ENCODE assay signal across 17 cellular contexts in the genomic region with DNA sequence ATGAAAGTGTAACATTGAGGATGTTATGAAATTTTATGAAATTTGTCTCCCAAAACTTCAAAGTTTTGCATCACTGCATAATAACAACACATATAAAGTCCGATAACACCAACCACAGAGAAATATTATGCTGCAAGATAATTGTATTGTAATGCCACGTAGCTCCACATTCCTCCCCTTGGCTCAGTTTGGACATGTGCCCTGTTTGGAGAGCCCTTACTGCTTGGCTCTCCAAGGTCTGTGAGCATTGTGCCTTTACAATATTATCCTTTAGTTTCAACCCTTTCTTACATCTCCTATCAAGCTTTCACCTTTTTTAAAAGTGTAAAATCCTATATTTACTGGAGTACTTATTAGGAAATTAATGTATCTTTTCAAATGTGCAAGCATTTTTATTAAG. TPM values are rescaled to one million over a fixed set of nuclear protein-coding genes. Genes with fewer than 3 reads are reported as not detected.
DNase-seq lines count a peak whose midpoint lies in the region; ATAC-seq lines count a peak whose summit lies in the region.
"Had no signal": no experiment of that assay in that cellular context is flagged by ENCODE, and none has a peak within 500 bp of the region (broad histone marks: within the 10 kb centered on the region; RNA-seq: fewer than 3 reads in every experiment).

No MANE protein-coding gene starts in this region.

- in situ Hi-C loops in G401 (cut with HindIII; ENCODE audit: low sequenced_read_pairs), result no loop called here

- ATAC-seq in T-helper 17 cell, result no peak
- no peak for ATAC-seq in naive thymus-derived CD4-positive, alpha-beta T cell
- no peak for ATAC-seq in activated CD8-positive, alpha-beta T cell treated with anti-CD3 and anti-CD28 coated beads, Interleukin-2, amount 10 ng/mL, durations not matched to agents 7 days and 5 days
- ATAC-seq: Panc1, Right ventricle myocardium inferior had no signal

- no peaks in the 10 kb centered on the region for H3K27me3 Mint-ChIP-seq in CD4-positive, alpha-beta memory T cell
- H3K27me3 Mint-ChIP-seq in T-helper 17 cell, result no peaks in the 10 kb centered on the region
- H3K27me3 Mint-ChIP-seq in naive thymus-derived CD4-positive, alpha-beta T cell, result no peaks in the 10 kb centered on the region
- no peaks in the 10 kb centered on the region for H3K27me3 Mint-ChIP-seq in activated CD8-positive, alpha-beta T cell treated with anti-CD3 and anti-CD28 coated beads, Interleukin-2, amount 10 ng/mL, durations not matched to agents 7 days and 5 days (ENCODE audit: low read depth)

- H3K9ac ChIP-seq in BLaER1, result no peak overlapping the region

- peak overlapping the region; percentile 51 for H3K27ac ChIP-seq in BLaER1
- H3K27ac ChIP-seq in CD4-positive, alpha-beta memory T cell (ENCODE audit: low read depth, low read length), result no peak overlapping the region
- no peak overlapping the region for H3K27ac ChIP-seq in naive thymus-derived CD4-positive, alpha-beta T cell (ENCODE audit: low read depth, low read length)

- peaks cover 44 to 70% (median 55%) of the 10 kb centered on the region in 4 donors for H3K4me1 Mint-ChIP-seq in CD4-positive, alpha-beta memory T cell
- H3K4me1 Mint-ChIP-seq in T-helper 17 cell, result peaks cover 40% of the 10 kb centered on the region
- peaks cover 43 to 86% (median 77%) of the 10 kb centered on the region in 7 donors for H3K4me1 Mint-ChIP-seq in naive thymus-derived CD4-positive, alpha-beta T cell
- H3K4me1 Mint-ChIP-seq in activated CD8-positive, alpha-beta T cell treated with anti-CD3 and anti-CD28 coated beads, Interleukin-2, amount 10 ng/mL, durations not matched to agents 7 days and 5 days (ENCODE audit: low read depth), result peaks cover 50% of the 10 kb centered on the region
- H3K4me1 Mint-ChIP-seq: H9 had no signal

- CTCF ChIA-PET in CD4-positive, alpha-beta memory T cell (lab: Charles Lee; ENCODE audit: partially characterized antibody), result interaction anchor here (1.0 to 2.4 kb wide), 2 partner anchors 8 to 140 kb away, joined by 3 to 8 read pairs; no protein-coding TSS in a partner anchor
- CTCF ChIA-PET in naive thymus-derived CD4-positive, alpha-beta T cell (lab: Charles Lee), result no interaction called here
- CTCF ChIA-PET in activated CD8-positive, alpha-beta T cell treated with anti-CD3 and anti-CD28 coated beads, Interleukin-2, amount 10 ng/mL, durations not matched to agents 7 days and 5 days (lab: Charles Lee), result interaction anchor here (1.4 to 1.9 kb wide), 3 partner anchors 10 to 100 kb away, joined by 4 read pairs; a partner anchor contains a TSS

- H3K4me1 ChIP-seq in BLaER1, result peaks cover 71% of the 10 kb centered on the region
- H3K4me1 ChIP-seq in CD4-positive, alpha-beta memory T cell (ENCODE audit: insufficient read depth, low read length), result peaks cover 49% of the 10 kb centered on the region
- H3K4me1 ChIP-seq in naive thymus-derived CD4-positive, alpha-beta T cell (ENCODE audit: control insufficient read depth in 2 of 2, insufficient read depth in 2 of 2, low read length in 2 of 2), result peaks cover 11 to 36% of the 10 kb centered on the region in 2 donors

- peak overlapping the region in 4 of 7 donors; percentile 19 to 68 (median 37) for H3K27ac Mint-ChIP-seq in CD4-positive, alpha-beta memory T cell
- peak overlapping the region; percentile 4 for H3K27ac Mint-ChIP-seq in T-helper 17 cell
- peak overlapping the region in 5 of 9 donors; percentile 12 to 81 (median 32) for H3K27ac Mint-ChIP-seq in naive thymus-derived CD4-positive, alpha-beta T cell
- no peak overlapping the region for H3K27ac Mint-ChIP-seq in activated CD8-positive, alpha-beta T cell treated with anti-CD3 and anti-CD28 coated beads, Interleukin-2, amount 10 ng/mL, durations not matched to agents 7 days and 5 days

- H3K9me3 ChIP-seq in BLaER1, result no peaks in the 10 kb centered on the region
- H3K9me3 ChIP-seq in CD4-positive, alpha-beta memory T cell (ENCODE audit: control insufficient read depth in 1 of 2, low read length in 2 of 2), result no peaks in the 10 kb centered on the region
- no peaks in the 10 kb centered on the region for H3K9me3 ChIP-seq in T-helper 17 cell (ENCODE audit: control insufficient read depth, low read length, poor library complexity, severe bottlenecking)
- no peaks in the 10 kb centered on the region for H3K9me3 ChIP-seq in naive thymus-derived CD4-positive, alpha-beta T cell (ENCODE audit: control insufficient read depth in 2 of 3, low read length in 3 of 3)

- H3K36me3 ChIP-seq in BLaER1, result peaks cover 54% of the 10 kb centered on the region
- peaks cover 20% of the 10 kb centered on the region for H3K36me3 ChIP-seq in CD4-positive, alpha-beta memory T cell (ENCODE audit: insufficient read depth, low read length)
- H3K36me3 ChIP-seq in naive thymus-derived CD4-positive, alpha-beta T cell (ENCODE audit: control insufficient read depth in 2 of 3, insufficient read depth in 3 of 3, low read length in 3 of 3), result peaks cover 0 to 15% (median 4%) of the 10 kb centered on the region in 3 experiments

- peak overlapping the region; percentile 66 for H3K4me2 ChIP-seq in BLaER1

- no peaks in the 10 kb centered on the region for H3K9me3 Mint-ChIP-seq in CD4-positive, alpha-beta memory T cell
- H3K9me3 Mint-ChIP-seq in naive thymus-derived CD4-positive, alpha-beta T cell, result no peaks in the 10 kb centered on the region
- no peaks in the 10 kb centered on the region for H3K9me3 Mint-ChIP-seq in activated CD8-positive, alpha-beta T cell treated with anti-CD3 and anti-CD28 coated beads, Interleukin-2, amount 10 ng/mL, durations not matched to agents 7 days and 5 days (ENCODE audit: insufficient read depth)
- H3K9me3 Mint-ChIP-seq: H9 had no signal

- no peak overlapping the region for H3K4me3 ChIP-seq in BLaER1
- H3K4me3 ChIP-seq in CD4-positive, alpha-beta memory T cell (ENCODE audit: low read length in 2 of 2), result no peak overlapping the region
- H3K4me3 ChIP-seq in naive thymus-derived CD4-positive, alpha-beta T cell (ENCODE audit: low read length), result no peak overlapping the region

- peaks cover 52% of the 10 kb centered on the region for H4K20me1 ChIP-seq in BLaER1

- H3K27me3 ChIP-seq in BLaER1, result no peaks in the 10 kb centered on the region
- H3K27me3 ChIP-seq in CD4-positive, alpha-beta memory T cell (ENCODE audit: insufficient read depth, low read length), result no peaks in the 10 kb centered on the region
- no peaks in the 10 kb centered on the region for H3K27me3 ChIP-seq in naive thymus-derived CD4-positive, alpha-beta T cell (ENCODE audit: control insufficient read depth in 2 of 2, insufficient read depth in 2 of 2, low read length in 2 of 2)

- no peak for DNase-seq in CD4-positive, alpha-beta memory T cell
- DNase-seq in T-helper 17 cell, result no peak
- no peak for DNase-seq in naive thymus-derived CD4-positive, alpha-beta T cell
- DNase-seq in activated CD8-positive, alpha-beta T cell treated with anti-CD3 and anti-CD28 coated beads, Interleukin-2, amount 10 ng/mL, durations not matched to agents 7 days and 5 days, result no peak
- no peak for DNase-seq in COLO668 (lab: John Stamatoyannopoulos, UW; ENCODE audit: unreplicated experiment)
- no peak for DNase-seq in G401 (ENCODE audit: low spot score)
- DNase-seq: ACHN, DMS 273 treated with DMSO at 0.1 percent for 48 hours, EL, H9, IMR-90, NCI-H1417, NCI-H1930, NCI-H774 had no signal

- intact Hi-C loops in CD4-positive, alpha-beta memory T cell (cut with micrococcal nuclease), result no loop called here
- intact Hi-C loops in naive thymus-derived CD4-positive, alpha-beta T cell (cut with micrococcal nuclease), result loop anchor here (2.0 to 10.0 kb wide), 2 partner anchors 21 to 381 kb away; no protein-coding TSS in a partner anchor

- no peak overlapping the region for H3K4me3 Mint-ChIP-seq in CD4-positive, alpha-beta memory T cell
- no peak overlapping the region for H3K4me3 Mint-ChIP-seq in T-helper 17 cell
- peak overlapping the region in 2 of 10 donors; percentile 1 to 20 for H3K4me3 Mint-ChIP-seq in naive thymus-derived CD4-positive, alpha-beta T cell
- no peak overlapping the region for H3K4me3 Mint-ChIP-seq in activated CD8-positive, alpha-beta T cell treated with anti-CD3 and anti-CD28 coated beads, Interleukin-2, amount 10 ng/mL, durations not matched to agents 7 days and 5 days
- H3K4me3 Mint-ChIP-seq: H9 had no signal

- POLR2A ChIA-PET in CD4-positive, alpha-beta memory T cell (lab: Charles Lee; ENCODE audit: partially characterized antibody), result interaction anchor here (0.5 kb wide), 1 partner anchor 10 kb away, joined by 3 read pairs; no protein-coding TSS in a partner anchor
- POLR2A ChIA-PET in naive thymus-derived CD4-positive, alpha-beta T cell (lab: Charles Lee), result interaction anchor here (1.6 kb wide), 1 partner anchor 10 kb away, joined by 5 read pairs; no protein-coding TSS in a partner anchor
- POLR2A ChIA-PET in activated CD8-positive, alpha-beta T cell treated with anti-CD3 and anti-CD28 coated beads, Interleukin-2, amount 10 ng/mL, durations not matched to agents 7 days and 5 days (lab: Charles Lee), result interaction anchor here (0.6 to 2.0 kb wide), 4 partner anchors 9 to 137 kb away, joined by 3 to 7 read pairs (median 4); a partner anchor contains a TSS

- H3K36me3 Mint-ChIP-seq in CD4-positive, alpha-beta memory T cell, result peaks cover 27 to 45% of the 10 kb centered on the region in 2 donors
- H3K36me3 Mint-ChIP-seq in T-helper 17 cell (ENCODE audit: low read depth), result peaks cover 11% of the 10 kb centered on the region
- peaks cover 15 to 40% (median 24%) of the 10 kb centered on the region in 5 donors for H3K36me3 Mint-ChIP-seq in naive thymus-derived CD4-positive, alpha-beta T cell
- H3K36me3 Mint-ChIP-seq in activated CD8-positive, alpha-beta T cell treated with anti-CD3 and anti-CD28 coated beads, Interleukin-2, amount 10 ng/mL, durations not matched to agents 7 days and 5 days (ENCODE audit: low read depth), result peaks cover 46% of the 10 kb centered on the region

RNA-seq across cellular contexts. Expression of a gene that starts 10.8 kb away (rescaled TPM):
- total RNA-seq in CD4-positive, alpha-beta memory T cell, result 10 to 100 TPM; 63.8 to 69.9 TPM
- 10 to 100 TPM; 49.0 to 59.5 TPM for polyA plus RNA-seq in CD4-positive, alpha-beta memory T cell
- total RNA-seq in T-helper 17 cell, result 10 to 100 TPM; 72.1 to 94.0 TPM
- total RNA-seq in naive thymus-derived CD4-positive, alpha-beta T cell, result 100 to 1,000 TPM in 1 of 5 experiments, 10 to 100 TPM in 4; 70.0 to 112 (median 83.1) TPM
- 10 to 100 TPM; 61.4 to 70.5 TPM for polyA plus RNA-seq in naive thymus-derived CD4-positive, alpha-beta T cell
- total RNA-seq in activated CD8-positive, alpha-beta T cell treated with anti-CD3 and anti-CD28 coated beads, Interleukin-2, amount 10 ng/mL, durations not matched to agents 7 days and 5 days, result 10 to 100 TPM; 72.8 to 77.5 TPM
- total RNA-seq in G401 (2014; rRNA removed; shearing (Covaris generic)), result 104 and 137 TPM in 2 replicates
